18 cellular contexts compared by ENCODE assay signal in the genomic region with DNA sequence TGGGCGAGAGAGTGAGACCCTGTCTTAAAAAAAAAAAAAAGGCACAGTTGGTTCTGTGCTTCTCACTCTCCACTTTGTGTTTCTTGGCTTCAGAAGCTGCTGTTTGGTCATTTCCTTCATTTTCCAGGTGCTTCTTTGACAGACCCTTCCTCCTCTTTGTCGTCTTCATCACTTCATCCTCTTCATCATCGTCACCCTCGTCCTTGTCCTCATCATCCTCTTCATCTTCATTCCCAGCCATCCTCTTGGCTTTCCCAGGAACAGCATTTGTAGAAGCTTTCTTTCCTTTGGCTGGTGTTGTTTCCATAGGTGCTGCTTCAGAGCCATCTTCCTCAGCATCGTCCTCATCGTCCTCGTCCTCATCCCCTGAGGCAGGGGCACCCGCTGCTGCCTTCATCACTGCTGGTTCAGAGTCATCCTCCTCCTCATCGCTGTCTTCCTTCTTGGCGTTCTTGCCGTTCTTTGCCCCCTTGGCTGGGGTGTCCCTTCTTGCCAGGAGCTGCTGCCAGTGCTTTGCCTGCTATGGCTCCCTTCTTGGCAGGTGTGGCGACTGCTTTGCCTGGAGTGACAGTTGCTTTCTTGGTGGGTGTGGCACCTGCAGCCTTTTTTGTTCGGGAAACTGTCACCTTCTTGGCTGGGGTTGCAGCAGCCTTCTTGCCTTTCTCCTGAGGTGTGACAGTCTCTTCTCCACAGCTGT. TPM values are rescaled to one million over a fixed set of nuclear protein-coding genes. Genes with fewer than 3 reads are reported as not detected.
"Had no signal": no experiment of that assay in that cellular context is flagged by ENCODE, and none has a peak within 500 bp of the region (broad histone marks: within the 10 kb centered on the region; RNA-seq: fewer than 3 reads in every experiment).

No MANE protein-coding gene starts in this region.

- DNase-seq: activated CD4-positive, alpha-beta memory T cell treated with anti-CD3 and anti-CD28 coated beads, Interleukin-2, amount 10 ng/mL, durations not matched to agents 7 days and 5 days; activated CD8-positive, alpha-beta memory T cell treated with anti-CD3 and anti-CD28 coated beads, Interleukin-2, amount 50 U/mL, for 4 hours; activated naive CD4-positive, alpha-beta T cell treated with Interleukin-2 at 50 U/mL for 16 hours; adrenal gland; effector CD4-positive, alpha-beta T cell; foreskin keratinocyte; mammary epithelial cell; mucosa of descending colon; spleen; stimulated activated CD4-positive, alpha-beta T cell treated with anti-CD3 and anti-CD28 coated beads, Interleukin-1b, Interleukin-23, amount 100 ng/mL, for 48 hours; tibial artery had no signal

- H3K27ac ChIP-seq: adrenal gland, coronary artery, foreskin keratinocyte, prostate gland, spleen, tibial artery, VCaP had no signal

- H3K27me3 Mint-ChIP-seq: activated CD4-positive, alpha-beta memory T cell treated with anti-CD3 and anti-CD28 coated beads, Interleukin-2, amount 10 ng/mL, durations not matched to agents 7 days and 5 days; naive thymus-derived CD8-positive, alpha-beta T cell; stimulated activated memory B cell treated with anti-CD40 and anti-IgM and Interleukin-4, amounts not matched to agents 10 μg/mL and 1 μg/mL and 100 μg/mL, for 72 hours had no signal

- H3K9me3 Mint-ChIP-seq: activated CD4-positive, alpha-beta memory T cell treated with anti-CD3 and anti-CD28 coated beads, Interleukin-2, amount 10 ng/mL, durations not matched to agents 7 days and 5 days; naive thymus-derived CD8-positive, alpha-beta T cell; stimulated activated memory B cell treated with anti-CD40 and anti-IgM and Interleukin-4, amounts not matched to agents 10 μg/mL and 1 μg/mL and 100 μg/mL, for 72 hours had no signal

- FAIRE-seq: endothelial cell of umbilical vein had no signal

- H3K9me3 ChIP-seq: adrenal gland, mucosa of descending colon, prostate gland, spleen, tibial artery had no signal

- H3K4me1 ChIP-seq: adrenal gland, foreskin keratinocyte had no signal

- H3K36me3 ChIP-seq: prostate gland had no signal

- ATAC-seq: foreskin keratinocyte; mucosa of descending colon; naive thymus-derived CD8-positive, alpha-beta T cell; sciatic nerve; stimulated activated memory B cell treated with anti-CD40 and anti-IgM and Interleukin-4, amounts not matched to agents 10 μg/mL and 1 μg/mL and 100 μg/mL, for 72 hours had no signal

- H3K4me3 ChIP-seq: adrenal gland, coronary artery, mucosa of descending colon, prostate gland, spleen, tibial artery had no signal

- H3K27ac Mint-ChIP-seq: activated CD4-positive, alpha-beta memory T cell treated with anti-CD3 and anti-CD28 coated beads, Interleukin-2, amount 10 ng/mL, durations not matched to agents 7 days and 5 days; stimulated activated memory B cell treated with anti-CD40 and anti-IgM and Interleukin-4, amounts not matched to agents 10 μg/mL and 1 μg/mL and 100 μg/mL, for 72 hours had no signal

- H3K4me3 Mint-ChIP-seq: activated CD4-positive, alpha-beta memory T cell treated with anti-CD3 and anti-CD28 coated beads, Interleukin-2, amount 10 ng/mL, durations not matched to agents 7 days and 5 days; naive thymus-derived CD8-positive, alpha-beta T cell; stimulated activated memory B cell treated with anti-CD40 and anti-IgM and Interleukin-4, amounts not matched to agents 10 μg/mL and 1 μg/mL and 100 μg/mL, for 72 hours had no signal

RNA-seq across cellular contexts. Expression of a gene that starts 18.7 kb away (rescaled TPM):
- total RNA-seq: endothelial cell of umbilical vein, foreskin keratinocyte had no signal
